In genomic region chr7:140176811-140177702, GRCh38 we compare ENCODE assay signal across 8 cellular contexts. TPM values are rescaled to one million over a fixed set of nuclear protein-coding genes. Genes with fewer than 3 reads are reported as not detected.
DNase-seq lines count a peak whose midpoint lies in the region; ATAC-seq and TF ChIP-seq lines count a peak whose summit lies in the region.

Gene KDM7A (minus strand): TSS chr7:140176983. CDS start chr7:140176937, 46 bp downstream.

- H3K14ac ChIP-seq in IMR-90 (replicated peaks; ENCODE audit: low read depth, low read length) = peak within 1 kb of the TSS; percentile 8

- dilution Hi-C loops in IMR-90 (cut with HindIII; ENCODE audit: low sequenced_read_pairs, unreplicated experiment) = no loop called here

- H3K9ac ChIP-seq in IMR-90 (ENCODE audit: low read depth, low read length) (peak within 1 kb of the TSS; percentile 69), mucosa of stomach (ENCODE audit: low read length) (peak within 1 kb of the TSS; percentile 97)

- TF ChIP-seq POLR2A in IMR-90 (IDR thresholded peaks at IDR 0.05; ENCODE audit: low read depth, low read length) (peak; percentile 85), erythroblast (IDR thresholded peaks at IDR 0.05; ENCODE audit: low read length) (peak; percentile 88)

- no peaks in the 10 kb centered on the region for H3K9me1 ChIP-seq in IMR-90 (ENCODE audit: insufficient read depth, low read length)

- H2AFZ ChIP-seq in IMR-90 (replicated peaks; ENCODE audit: low read length, poor library complexity) = peak within 1 kb of the TSS; percentile 97

- H3K4me3 Mint-ChIP-seq in Calu3 (ENCODE audit: low read depth, unreplicated experiment) = peak within 1 kb of the TSS; percentile 75

- TF ChIP-seq CTCF in Calu3 (IDR thresholded peaks at IDR 0.05; ENCODE audit: unreplicated experiment) = no peak
- TF ChIP-seq CTCF in IMR-90 (conservative IDR thresholded peaks at IDR 0.05; ENCODE audit: low read depth, low read length) = no peak

- no peak within 1 kb of the TSS for H2BK15ac ChIP-seq in IMR-90 (ENCODE audit: low read depth, low read length)

- peak within 1 kb of the TSS; percentile 85 for H3K27ac ChIP-seq in IMR-90 (ENCODE audit: insufficient read depth, low read length)

- no peak within 1 kb of the TSS for H4K5ac ChIP-seq in IMR-90 (ENCODE audit: low read depth, low read length)

- peak within 1 kb of the TSS; percentile 57 for H3K4me2 ChIP-seq in IMR-90 (ENCODE audit: low read depth, low read length)

- H4K20me1 ChIP-seq in IMR-90 (ENCODE audit: insufficient read depth, low read length) = peaks cover 5% of the 10 kb centered on the region; the same call in 1 of the 2 replicates

- H3K4me3 ChIP-seq in IMR-90 (ENCODE audit: insufficient read depth, low read depth, low read length) = peak within 1 kb of the TSS; percentile 55
- H3K4me3 ChIP-seq in mucosa of stomach (ENCODE audit: low read length) = peak within 1 kb of the TSS; percentile 86

- peak within 1 kb of the TSS; percentile 53; the same call in 1 of the 2 replicates for H3K23ac ChIP-seq in IMR-90 (ENCODE audit: low read depth, low read length)

- no peaks in the 10 kb centered on the region for H3K9me3 Mint-ChIP-seq in Calu3 (ENCODE audit: low read depth, unreplicated experiment)

- H3K4ac ChIP-seq in IMR-90 (ENCODE audit: low read depth, low read length) = peak within 1 kb of the TSS; percentile 79

- H4K8ac ChIP-seq in IMR-90 (ENCODE audit: low read depth in 2 of 2, low read length in 2 of 2) = peak within 1 kb of the TSS in 1 of 2 experiments; percentile 72; a peak in 2 of 4 replicates

- intact Hi-C loops in Calu3 (cut with micrococcal nuclease; ENCODE audit: unreplicated experiment) = loop anchor here (5.0 to 10.0 kb wide), 2 partner anchors 55 to 298 kb away; partner anchors contain the start of gene MKRN1
- intact Hi-C loops in IMR-90 (cut with micrococcal nuclease) = loop anchor here (2.0 to 5.0 kb wide), 2 partner anchors 118 to 165 kb away; no protein-coding TSS in a partner anchor

- ATAC-seq in GM21526 (IDR thresholded peaks at IDR 0.05; ENCODE audit: low FRiP score, unreplicated experiment) = peak; percentile 65
- ATAC-seq in IMR-90 (ENCODE audit: low read depth) = peak; percentile 89

- H3K27me3 ChIP-seq in IMR-90 (ENCODE audit: control insufficient read depth, insufficient read depth, low read length) (peaks cover 3% of the 10 kb centered on the region), mucosa of stomach (ENCODE audit: control insufficient read depth, insufficient read depth, low read length) (no peaks in the 10 kb centered on the region)

- DNase-seq in Calu3 (peak; percentile 85), IMR-90 (peak; percentile 91), OCI-M1 (lab: John Stamatoyannopoulos, UW) (peak; percentile 64), erythroblast (lab: John Stamatoyannopoulos, UW) (peak; percentile 95 to 97)
- peak; percentile 91 for DNase-seq in activated T-cell treated with anti-CD3 and anti-CD28 coated beads, Interleukin-2, amount 50 U/mL, for 1 hour
- peak; percentile 89 for DNase-seq in stimulated activated CD8-positive, alpha-beta memory T cell treated with anti-CD3 and anti-CD28 coated beads, Interleukin-4, amount 100 ng/mL, for 24 hours (ENCODE audit: low read depth)

- peak within 1 kb of the TSS; percentile 29; the same call in 1 of the 2 replicates for H3K56ac ChIP-seq in IMR-90 (ENCODE audit: extremely low read depth, insufficient read depth, low read length)

- CTCF ChIA-PET in Calu3 (lab: Charles Lee) = interaction anchor here (0.6 to 1.8 kb wide), 2 partner anchors 139 to 1868 kb away, joined by 3 to 5 read pairs; no protein-coding TSS in a partner anchor
- CTCF ChIA-PET in IMR-90 (lab: Yijun Ruan, JAX) = interaction anchor here (0.6 to 1.5 kb wide), 3 partner anchors 17 to 1215 kb away, joined by 3 read pairs; no protein-coding TSS in a partner anchor

- no peak for TF ChIP-seq RAD21 in IMR-90 (IDR thresholded peaks at IDR 0.05; ENCODE audit: low read length)

- no peak within 1 kb of the TSS for H2AK5ac ChIP-seq in IMR-90 (ENCODE audit: low read depth, low read length)

- H2BK120ac ChIP-seq in IMR-90 (ENCODE audit: low read depth, low read length) = peak within 1 kb of the TSS; percentile 44

- H3K36me3 ChIP-seq in IMR-90 (ENCODE audit: control insufficient read depth, insufficient read depth, low read length) (no peaks in the 10 kb centered on the region), mucosa of stomach (ENCODE audit: control insufficient read depth, insufficient read depth, low read length) (no peaks in the 10 kb centered on the region)

- H3K9me3 ChIP-seq in IMR-90 (ENCODE audit: control insufficient read depth, insufficient read depth, low read length) (0 out of 2 replicates have a peak, but pooled peaks cover 2% of the 10 kb centered on the region), mucosa of stomach (ENCODE audit: control insufficient read depth, low read length) (no peaks in the 10 kb centered on the region)

- in situ Hi-C loops in IMR-90 (cut with MboI; ENCODE audit: low sequenced_read_pairs) = loop anchor here (10.0 kb wide), 1 partner anchor 148 kb away; no protein-coding TSS in a partner anchor

- peaks cover 39% of the 10 kb centered on the region for H3K27me3 Mint-ChIP-seq in Calu3 (ENCODE audit: unreplicated experiment)

- H2BK5ac ChIP-seq in IMR-90 (ENCODE audit: low read depth, low read length, poor library complexity, severe bottlenecking) = peak within 1 kb of the TSS; percentile 78

- peaks cover 28% of the 10 kb centered on the region for H3K36me3 Mint-ChIP-seq in Calu3 (ENCODE audit: insufficient read depth, unreplicated experiment)

- 0 out of 4 replicates have a peak, but pooled peaks cover 0 to 10% of the 10 kb centered on the region in 2 experiments for H3K79me1 ChIP-seq in IMR-90 (ENCODE audit: low read depth in 1 of 2, low read length in 2 of 2)

- BruUV-seq in Calu3 (replicated peaks; lab: Mats Ljungman, UMichigan) (TSS peak; percentile 48), IMR-90 (replicated peaks; lab: Mats Ljungman, UMichigan) (no TSS peak)

- H3K18ac ChIP-seq in IMR-90 (ENCODE audit: low read depth, low read length) = peak within 1 kb of the TSS; percentile 0; the same call in 1 of the 2 replicates

- H2BK20ac ChIP-seq in IMR-90 (ENCODE audit: low read depth, low read length) = no peak within 1 kb of the TSS

- H3K4me1 ChIP-seq in IMR-90 (ENCODE audit: control insufficient read depth, insufficient read depth, low read length) (no peaks in the 10 kb centered on the region), mucosa of stomach (ENCODE audit: control insufficient read depth, insufficient read depth, low read length) (peaks cover 24% of the 10 kb centered on the region)

- H3K27ac Mint-ChIP-seq in Calu3 (ENCODE audit: unreplicated experiment) = no peak within 1 kb of the TSS

- POLR2A ChIA-PET in IMR-90 (lab: Charles Lee; ENCODE audit: unreplicated experiment) = interaction anchor here (0.6 kb wide), 1 partner anchor 329 kb away, joined by 7 read pairs; no protein-coding TSS in a partner anchor

- peaks cover 15% of the 10 kb centered on the region for H3K4me1 Mint-ChIP-seq in Calu3 (ENCODE audit: low read depth, unreplicated experiment)

- no peak within 1 kb of the TSS; the same call in 1 of the 2 replicates for H4K91ac ChIP-seq in IMR-90 (ENCODE audit: insufficient read depth, low read depth, low read length)

- WGBS in IMR-90 (ENCODE audit: extremely low coverage in 2 of 2, insufficient read length in 1 of 2), 2 experiments = 1% methylated on average over 49 of the region's 132 CpGs; no CpG with 5 or more reads in 1 of the 2 experiments

- H2AK9ac ChIP-seq in IMR-90 (replicated peaks; ENCODE audit: low read depth, low read length, poor library complexity) = peak within 1 kb of the TSS; percentile 53

TF ChIP-seq in IMR-90, 13 proteins besides CTCF, POLR2A, EP300 and RAD21:
- TF ChIP-seq MAZ (IDR thresholded peaks at IDR 0.05; ENCODE audit: borderline replicate concordance, low read depth, low read length) (peak; percentile 56), CEBPB (IDR thresholded peaks at IDR 0.05; ENCODE audit: low read depth, low read length) (no peak), MXI1 (IDR thresholded peaks at IDR 0.05; ENCODE audit: borderline replicate concordance, low read depth, low read length) (peak; percentile 23; the same call in 1 of the 2 replicates), RFX5 (IDR thresholded peaks at IDR 0.05; ENCODE audit: low read depth, low read length) (no peak), USF2 (IDR thresholded peaks at IDR 0.05; ENCODE audit: low read depth, low read length) (peak; percentile 32; the same call in 1 of the 2 replicates), BHLHE40 (IDR thresholded peaks at IDR 0.05; ENCODE audit: low read depth, low read length) (peak; percentile 80)

RNA-seq across cellular contexts. Expression of gene KDM7A, which starts in this region (rescaled TPM):
- 2.7 and 4.9 TPM in 2 replicates for total RNA-seq in Calu3 (2022)
- total RNA-seq in IMR-90 (2012; rRNA removed) = 2.3 and 2.5 TPM in 2 replicates
- polyA plus RNA-seq in IMR-90 (2012; rRNA removed) = 1.4 and 1.5 TPM in 2 replicates
- polyA plus RNA-seq in IMR-90 (2012; cell fraction: cytosol; rRNA removed) = 0.19 and 0.89 TPM in 2 replicates
- polyA plus RNA-seq in IMR-90 (2012; cell fraction: nucleus; rRNA removed; ENCODE audit: low replicate concordance) = 2.2 and 8.3 TPM in 2 replicates

Comparison
In these comparisons a context has a peak if more than half of its experiments do, and no peak if none do; other contexts are left out.
1. Peak in every context shown above with its lines: DNase-seq, ATAC-seq, H3K4me3 ChIP-seq and H3K27ac ChIP-seq.